In the genomic region with DNA sequence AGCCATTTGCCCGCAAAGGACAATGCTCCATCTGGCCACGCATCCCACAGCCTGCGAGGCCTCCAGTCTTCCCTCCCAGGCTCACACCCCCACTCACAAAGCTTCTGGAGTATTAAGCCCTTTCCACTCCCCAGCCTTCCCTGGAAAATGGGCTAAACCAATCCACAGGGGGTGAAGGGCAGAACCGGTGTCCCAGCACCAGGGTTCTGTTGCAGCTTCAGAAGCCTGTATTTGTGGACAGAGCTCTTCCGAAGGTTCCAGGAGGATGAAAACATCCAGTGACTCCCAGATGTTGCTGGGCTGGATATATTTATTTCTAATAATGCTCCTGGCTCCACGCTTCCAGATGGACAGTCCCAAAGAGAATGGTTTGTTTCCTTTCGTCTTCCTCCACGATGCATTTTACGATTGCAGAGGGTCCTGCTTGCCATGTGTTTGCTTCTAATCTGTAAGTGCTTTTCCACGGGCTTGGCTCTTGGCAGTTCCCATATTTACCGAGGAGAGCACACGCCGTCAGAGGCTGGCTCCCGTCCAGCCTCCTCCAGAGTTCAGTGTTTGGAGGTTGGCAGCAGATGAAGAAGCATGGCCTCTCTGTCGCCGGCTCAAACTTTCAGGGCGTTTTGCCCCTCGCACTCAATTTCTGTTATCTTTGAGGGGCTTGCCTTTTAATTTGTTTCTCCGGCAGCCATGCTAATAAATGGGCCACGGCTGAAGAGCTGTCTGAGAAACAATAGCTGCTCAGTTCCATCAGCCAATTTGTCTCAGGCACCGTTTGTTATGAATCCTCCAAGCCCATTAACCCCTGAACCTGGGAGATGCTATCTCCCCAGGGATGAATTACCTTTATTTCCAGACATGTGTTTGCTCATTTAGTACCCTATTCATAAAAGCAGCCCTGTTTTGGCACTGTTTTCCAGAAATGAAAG, we compare ENCODE assay signal across 8 cellular contexts.
A peak's percentile ranks its signal among the peaks of the same experiment; 100 is the strongest.
DNase-seq lines count a peak whose midpoint lies in the region; ATAC-seq and TF ChIP-seq lines count a peak whose summit lies in the region.

No MANE protein-coding gene starts in this region.

- no peaks in the 10 kb centered on the region for H3K4me1 Mint-ChIP-seq in activated CD4-positive, alpha-beta memory T cell treated with anti-CD3 and anti-CD28 coated beads for 36 hours (ENCODE audit: low read depth)
- peaks cover 2% of the 10 kb centered on the region for H3K4me1 Mint-ChIP-seq in stimulated activated effector memory CD8-positive, alpha-beta T cell treated with anti-CD3 and anti-CD28 coated beads, Interleukin-12 subunit alpha, Interleukin-12 subunit beta, amount 100 ng/mL, for 72 hours
- H3K4me1 Mint-ChIP-seq in natural killer cell treated with Interleukin-12 subunit alpha and Interleukin-12 subunit beta and Interleukin-15 and Interleukin-18, amount 100 ng/mL, for 72 hours (ENCODE audit: low read depth in 2 of 2) = peaks cover 0 to 3% of the 10 kb centered on the region in 2 donors

- intact Hi-C loops in colonic mucosa (cut with DNase I) = no loop called here
- intact Hi-C loops in activated CD4-positive, alpha-beta memory T cell treated with anti-CD3 and anti-CD28 coated beads for 36 hours (cut with micrococcal nuclease) = no loop called here

- peaks cover 4% of the 10 kb centered on the region for H3K9me3 Mint-ChIP-seq in activated CD4-positive, alpha-beta memory T cell treated with anti-CD3 and anti-CD28 coated beads for 36 hours
- peaks cover 6% of the 10 kb centered on the region for H3K9me3 Mint-ChIP-seq in stimulated activated effector memory CD8-positive, alpha-beta T cell treated with anti-CD3 and anti-CD28 coated beads, Interleukin-12 subunit alpha, Interleukin-12 subunit beta, amount 100 ng/mL, for 72 hours
- H3K9me3 Mint-ChIP-seq in natural killer cell treated with Interleukin-12 subunit alpha and Interleukin-12 subunit beta and Interleukin-15 and Interleukin-18, amount 100 ng/mL, for 72 hours = no peaks in the 10 kb centered on the region

- no peaks in the 10 kb centered on the region for H3K36me3 ChIP-seq in colonic mucosa

- no peaks in the 10 kb centered on the region for H3K27me3 ChIP-seq in colonic mucosa

- H3K27ac Mint-ChIP-seq in activated CD4-positive, alpha-beta memory T cell treated with anti-CD3 and anti-CD28 coated beads for 36 hours = no peak overlapping the region
- no peak overlapping the region for H3K27ac Mint-ChIP-seq in stimulated activated effector memory CD8-positive, alpha-beta T cell treated with anti-CD3 and anti-CD28 coated beads, Interleukin-12 subunit alpha, Interleukin-12 subunit beta, amount 100 ng/mL, for 72 hours
- H3K27ac Mint-ChIP-seq in natural killer cell treated with Interleukin-12 subunit alpha and Interleukin-12 subunit beta and Interleukin-15 and Interleukin-18, amount 100 ng/mL, for 72 hours = no peak overlapping the region

- no peaks in the 10 kb centered on the region for H3K36me3 Mint-ChIP-seq in activated CD4-positive, alpha-beta memory T cell treated with anti-CD3 and anti-CD28 coated beads for 36 hours
- H3K36me3 Mint-ChIP-seq in stimulated activated effector memory CD8-positive, alpha-beta T cell treated with anti-CD3 and anti-CD28 coated beads, Interleukin-12 subunit alpha, Interleukin-12 subunit beta, amount 100 ng/mL, for 72 hours = no peaks in the 10 kb centered on the region
- no peaks in the 10 kb centered on the region for H3K36me3 Mint-ChIP-seq in natural killer cell treated with Interleukin-12 subunit alpha and Interleukin-12 subunit beta and Interleukin-15 and Interleukin-18, amount 100 ng/mL, for 72 hours

- H3K27me3 Mint-ChIP-seq in activated CD4-positive, alpha-beta memory T cell treated with anti-CD3 and anti-CD28 coated beads for 36 hours = peaks cover 7% of the 10 kb centered on the region
- H3K27me3 Mint-ChIP-seq in natural killer cell treated with Interleukin-12 subunit alpha and Interleukin-12 subunit beta and Interleukin-15 and Interleukin-18, amount 100 ng/mL, for 72 hours = peaks cover 0 to 8% of the 10 kb centered on the region in 2 donors

- peak overlapping the region; percentile 78 for H3K27ac ChIP-seq in colonic mucosa

- DNase-seq in C1 segment of cervical spinal cord (lab: John Stamatoyannopoulos, UW) (peak in 12 of 14 donors; percentile 13 to 79 (median 53)), NCI-H2171 (lab: John Stamatoyannopoulos, UW) (peak; percentile 42), colonic mucosa (peak; percentile 80), mucosa of gallbladder (ENCODE audit: low spot score) (peak; percentile 75)
- DNase-seq in activated CD4-positive, alpha-beta memory T cell treated with anti-CD3 and anti-CD28 coated beads for 36 hours = no peak
- DNase-seq in stimulated activated effector memory CD8-positive, alpha-beta T cell treated with anti-CD3 and anti-CD28 coated beads, Interleukin-12 subunit alpha, Interleukin-12 subunit beta, amount 100 ng/mL, for 72 hours (ENCODE audit: low spot score in 2 of 2) = no peak
- no peak for DNase-seq in natural killer cell treated with Interleukin-12 subunit alpha and Interleukin-12 subunit beta and Interleukin-15 and Interleukin-18, amount 100 ng/mL, for 72 hours (ENCODE audit: low spot score)

- no peak for TF ChIP-seq CTCF in colonic mucosa (IDR thresholded peaks at IDR 0.05)

- H3K4me3 ChIP-seq in colonic mucosa = peak overlapping the region; percentile 10

- CTCF ChIA-PET in activated CD4-positive, alpha-beta memory T cell treated with anti-CD3 and anti-CD28 coated beads for 36 hours (lab: Charles Lee) = interaction anchor here (0.8 kb wide), 1 partner anchor 15 kb away, joined by 3 read pairs; no protein-coding TSS in a partner anchor

- ATAC-seq in GM21717 (IDR thresholded peaks at IDR 0.05; ENCODE audit: unreplicated experiment) = no peak
- ATAC-seq in stimulated activated effector memory CD8-positive, alpha-beta T cell treated with anti-CD3 and anti-CD28 coated beads, Interleukin-12 subunit alpha, Interleukin-12 subunit beta, amount 100 ng/mL, for 72 hours = no peak
- no peak for ATAC-seq in natural killer cell treated with Interleukin-12 subunit alpha and Interleukin-12 subunit beta and Interleukin-15 and Interleukin-18, amount 100 ng/mL, for 72 hours

- no peak overlapping the region for H3K4me3 Mint-ChIP-seq in activated CD4-positive, alpha-beta memory T cell treated with anti-CD3 and anti-CD28 coated beads for 36 hours
- H3K4me3 Mint-ChIP-seq in stimulated activated effector memory CD8-positive, alpha-beta T cell treated with anti-CD3 and anti-CD28 coated beads, Interleukin-12 subunit alpha, Interleukin-12 subunit beta, amount 100 ng/mL, for 72 hours = no peak overlapping the region
- H3K4me3 Mint-ChIP-seq in natural killer cell treated with Interleukin-12 subunit alpha and Interleukin-12 subunit beta and Interleukin-15 and Interleukin-18, amount 100 ng/mL, for 72 hours = no peak overlapping the region

- peak overlapping the region in 1 of 2 donors; percentile 19 for H3K9ac ChIP-seq in colonic mucosa (ENCODE audit: low read depth in 2 of 2, low read length in 2 of 2)

- H3K4me1 ChIP-seq in colonic mucosa = peaks cover 21% of the 10 kb centered on the region

- H3K9me3 ChIP-seq in colonic mucosa = no peaks in the 10 kb centered on the region

- POLR2A ChIA-PET in activated CD4-positive, alpha-beta memory T cell treated with anti-CD3 and anti-CD28 coated beads for 36 hours (lab: Charles Lee) = no interaction called here

Comparison
In these comparisons a context has a peak if more than half of its experiments do, and no peak if none do; other contexts are left out.
1. DNase-seq: peak in C1 segment of cervical spinal cord (12 of 14), NCI-H2171 (single experiment), colonic mucosa (single experiment) and mucosa of gallbladder (single experiment); none in activated CD4-positive, alpha-beta memory T cell treated with anti-CD3 and anti-CD28 coated beads for 36 hours (single experiment), stimulated activated effector memory CD8-positive, alpha-beta T cell treated with anti-CD3 and anti-CD28 coated beads, Interleukin-12 subunit alpha, Interleukin-12 subunit beta, amount 100 ng/mL, for 72 hours (0 of 2) and natural killer cell treated with Interleukin-12 subunit alpha and Interleukin-12 subunit beta and Interleukin-15 and Interleukin-18, amount 100 ng/mL, for 72 hours (single experiment).